Comparison of ENCODE assay signal across 25 cellular contexts in the genomic region with DNA sequence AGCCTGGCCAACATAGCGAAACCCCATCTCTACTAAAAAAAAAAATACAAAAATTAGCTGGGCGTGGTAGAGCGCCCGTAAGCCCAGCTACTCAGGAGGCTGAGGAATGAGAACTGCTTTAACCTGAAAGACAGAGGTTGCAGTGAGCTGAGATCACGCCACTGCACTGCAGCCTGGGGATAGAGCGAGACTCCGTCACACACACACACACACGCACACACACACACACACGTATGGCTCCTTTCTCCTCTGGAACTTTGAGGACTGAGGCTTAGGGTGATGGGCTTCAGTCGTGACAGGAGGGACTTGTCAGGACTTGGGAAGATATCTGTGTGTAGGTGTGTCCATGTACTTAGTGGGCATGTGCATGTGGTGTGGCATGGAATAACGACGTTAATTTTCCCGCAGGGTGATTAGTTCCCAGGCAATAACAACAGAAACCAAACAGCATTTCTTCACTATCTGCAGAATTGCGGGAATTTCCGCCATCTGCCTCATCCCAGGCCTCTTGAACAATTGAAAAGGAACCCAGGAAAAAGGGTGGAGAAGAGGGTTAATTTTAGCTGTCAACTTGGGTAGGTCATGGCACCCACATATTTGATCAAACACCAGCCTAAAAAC. TPM values are rescaled to one million over a fixed set of nuclear protein-coding genes. Genes with fewer than 3 reads are reported as not detected.
DNase-seq lines count a peak whose midpoint lies in the region; FAIRE-seq and TF ChIP-seq lines count a peak whose summit lies in the region.
"Had no signal": no experiment of that assay in that cellular context is flagged by ENCODE, and none has a peak within 500 bp of the region (broad histone marks: within the 10 kb centered on the region; RNA-seq: fewer than 3 reads in every experiment).

No MANE protein-coding gene starts in this region.

- no peaks in the 10 kb centered on the region for H3K79me1 ChIP-seq in trophoblast cell (ENCODE audit: low read length)

- no peak overlapping the region for H3K23ac ChIP-seq in trophoblast cell (ENCODE audit: low read length)

- H3K36me3 Mint-ChIP-seq in activated T-helper 1 cell treated with anti-CD3 and anti-CD28 coated beads, Interleukin-12 subunit alpha, Interleukin-12 subunit beta, Interleukin-2, Interleukin-4 antibody, amounts not matched to agents 30 ng/mL and 10 ng/mL and 1 ng/mL, durations not matched to agents 14 hours and 24 hours and 36 hours (ENCODE audit: low read depth) = no peaks in the 10 kb centered on the region
- H3K36me3 Mint-ChIP-seq: CD8-positive, alpha-beta memory T cell; IgD-negative memory B cell had no signal

- H4K12ac ChIP-seq in trophoblast cell (ENCODE audit: low read depth, low read length) = no peak overlapping the region

- no peaks in the 10 kb centered on the region for H3K4me1 Mint-ChIP-seq in activated T-helper 1 cell treated with anti-CD3 and anti-CD28 coated beads, Interleukin-12 subunit alpha, Interleukin-12 subunit beta, Interleukin-2, Interleukin-4 antibody, amounts not matched to agents 30 ng/mL and 10 ng/mL and 1 ng/mL, durations not matched to agents 14 hours and 24 hours and 36 hours (ENCODE audit: low read depth)
- H3K4me1 Mint-ChIP-seq: CD8-positive, alpha-beta memory T cell; IgD-negative memory B cell had no signal

- H2AFZ ChIP-seq in trophoblast cell (ENCODE audit: insufficient read depth, low read length, poor library complexity) = no peak overlapping the region

- no peak overlapping the region for H3K4me2 ChIP-seq in trophoblast cell (ENCODE audit: low read length)

- H2BK120ac ChIP-seq in trophoblast cell (ENCODE audit: insufficient read depth, low read length, poor library complexity) = no peak overlapping the region

- no peak overlapping the region for H3K4me3 Mint-ChIP-seq in activated T-helper 1 cell treated with anti-CD3 and anti-CD28 coated beads, Interleukin-12 subunit alpha, Interleukin-12 subunit beta, Interleukin-2, Interleukin-4 antibody, amounts not matched to agents 30 ng/mL and 10 ng/mL and 1 ng/mL, durations not matched to agents 14 hours and 24 hours and 36 hours
- H3K4me3 Mint-ChIP-seq: CD8-positive, alpha-beta memory T cell; H9; IgD-negative memory B cell had no signal

- 87 to 94% (median 91%) methylated on average over 14 to 15 of the region's 15 CpGs for WGBS in adrenal gland, 4 donors
- WGBS in trophoblast cell (ENCODE audit: extremely low coverage, insufficient coverage, insufficient read length) = no CpG with 5 or more reads among the region's 15 CpGs

- no peak overlapping the region for H2BK12ac ChIP-seq in trophoblast cell (ENCODE audit: low read length)

- no peak overlapping the region for H3K9ac ChIP-seq in trophoblast cell (ENCODE audit: low read length)

- H3K4me3 ChIP-seq in adrenal gland (no peak overlapping the region), trophoblast cell (ENCODE audit: low read depth, low read length) (peak overlapping the region; percentile 51)
- H3K4me3 ChIP-seq: MG63 had no signal

- H3K27ac ChIP-seq in adrenal gland = peak overlapping the region in 3 of 5 donors; percentile 8 to 71 (median 22)
- H3K27ac ChIP-seq in trophoblast cell (ENCODE audit: low read depth, low read length) = peak overlapping the region; percentile 20
- H3K27ac ChIP-seq: HL-60, RWPE1 had no signal

- no peak overlapping the region for H3K14ac ChIP-seq in trophoblast cell (ENCODE audit: low read length)

- no peak overlapping the region for H4K91ac ChIP-seq in trophoblast cell (ENCODE audit: low read depth, low read length)

- no peaks in the 10 kb centered on the region for H3K9me3 Mint-ChIP-seq in activated T-helper 1 cell treated with anti-CD3 and anti-CD28 coated beads, Interleukin-12 subunit alpha, Interleukin-12 subunit beta, Interleukin-2, Interleukin-4 antibody, amounts not matched to agents 30 ng/mL and 10 ng/mL and 1 ng/mL, durations not matched to agents 14 hours and 24 hours and 36 hours
- H3K9me3 Mint-ChIP-seq: CD8-positive, alpha-beta memory T cell; H9; IgD-negative memory B cell had no signal

- no peak overlapping the region for H4K8ac ChIP-seq in trophoblast cell (ENCODE audit: low read depth, low read length)

- no peak for DNase-seq in adrenal gland
- DNase-seq in islet precursor cell = peak; percentile 59
- peak; percentile 77 to 93 for DNase-seq in trophoblast cell
- DNase-seq in NCI-H2107 (lab: John Stamatoyannopoulos, UW) = no peak
- DNase-seq in activated T-helper 1 cell treated with anti-CD3 and anti-CD28 coated beads, Interleukin-12 subunit alpha, Interleukin-12 subunit beta, Interleukin-2, Interleukin-4 antibody, amounts not matched to agents 30 ng/mL and 10 ng/mL and 1 ng/mL, durations not matched to agents 14 hours and 24 hours and 36 hours (ENCODE audit: low spot score) = no peak
- DNase-seq in GM12892 (ENCODE audit: insufficient read length) = no peak
- DNase-seq in DMS53 treated with DMSO at 0.1 percent for 48 hours (lab: John Stamatoyannopoulos, UW; ENCODE audit: unreplicated experiment) = no peak
- DNase-seq: ACHN; C1 segment of cervical spinal cord; CD8-positive, alpha-beta memory T cell; DMS79 treated with DMSO at 0.1 percent for 48 hours; H9; Kasumi-1; MG63; NCI-H1092; NCI-H1436 treated with DMSO at 0.1 percent for 48 hours; NCI-H2029; NCI-H2171; NCI-H526; PC-3; SIG-M5 had no signal

- peaks cover 0 to 19% of the 10 kb centered on the region in 2 donors for H3K4me1 ChIP-seq in adrenal gland (replicated peaks in 1 of 2)
- H3K4me1 ChIP-seq in trophoblast cell (ENCODE audit: control insufficient read depth in 1 of 2, insufficient read depth in 2 of 2, low read length in 2 of 2) = peaks cover 2 to 4% of the 10 kb centered on the region in 2 experiments

- TF ChIP-seq CTCF in adrenal gland (IDR thresholded peaks at IDR 0.05) = no peak

- H3K4ac ChIP-seq in trophoblast cell (ENCODE audit: low read depth, low read length) = no peak overlapping the region

- H3K79me2 ChIP-seq in trophoblast cell (ENCODE audit: control insufficient read depth, insufficient read depth, low read length, poor library complexity) = no peaks in the 10 kb centered on the region

- no peak overlapping the region for H2AK5ac ChIP-seq in trophoblast cell (ENCODE audit: low read length)

- H3K27me3 ChIP-seq in adrenal gland (no peaks in the 10 kb centered on the region), trophoblast cell (ENCODE audit: insufficient read depth, low read length) (no peaks in the 10 kb centered on the region)
- H3K27me3 ChIP-seq: MG63 had no signal

- H3K9me3 ChIP-seq in adrenal gland (replicated peaks in 1 of 3) = no peaks in the 10 kb centered on the region
- no peaks in the 10 kb centered on the region for H3K9me3 ChIP-seq in trophoblast cell (ENCODE audit: insufficient read depth, low read depth, low read length)
- H3K9me3 ChIP-seq: MG63 had no signal

- no peak overlapping the region for H3K27ac Mint-ChIP-seq in activated T-helper 1 cell treated with anti-CD3 and anti-CD28 coated beads, Interleukin-12 subunit alpha, Interleukin-12 subunit beta, Interleukin-2, Interleukin-4 antibody, amounts not matched to agents 30 ng/mL and 10 ng/mL and 1 ng/mL, durations not matched to agents 14 hours and 24 hours and 36 hours
- H3K27ac Mint-ChIP-seq: IgD-negative memory B cell had no signal

- H3K18ac ChIP-seq in trophoblast cell (ENCODE audit: low read length) = no peak overlapping the region

- no peak overlapping the region for H2BK5ac ChIP-seq in trophoblast cell (ENCODE audit: low read depth, low read length, poor library complexity)

- FAIRE-seq in GM12892 (lab: Jason Lieb, UNC) = no peak
- FAIRE-seq: D721Med had no signal

- H3K36me3 ChIP-seq in adrenal gland (replicated peaks in 1 of 2) (no peaks in the 10 kb centered on the region), trophoblast cell (ENCODE audit: control insufficient read depth in 1 of 2, insufficient read depth in 2 of 2, low read length in 2 of 2) (no peaks in the 10 kb centered on the region)
- H3K36me3 ChIP-seq: MG63 had no signal

- peaks cover 11% of the 10 kb centered on the region for H3K27me3 Mint-ChIP-seq in activated T-helper 1 cell treated with anti-CD3 and anti-CD28 coated beads, Interleukin-12 subunit alpha, Interleukin-12 subunit beta, Interleukin-2, Interleukin-4 antibody, amounts not matched to agents 30 ng/mL and 10 ng/mL and 1 ng/mL, durations not matched to agents 14 hours and 24 hours and 36 hours (ENCODE audit: insufficient read depth)

- no peak for TF ChIP-seq POLR2A in adrenal gland (IDR thresholded peaks at IDR 0.05)
- TF ChIP-seq POLR2A in GM12892 (IDR thresholded peaks at IDR 0.05; ENCODE audit: low read depth, low read length) = no peak

- intact Hi-C loops in adrenal gland (cut with DNase I) = no loop called here
- intact Hi-C loops in activated T-helper 1 cell treated with anti-CD3 and anti-CD28 coated beads, Interleukin-12 subunit alpha, Interleukin-12 subunit beta, Interleukin-2, Interleukin-4 antibody, amounts not matched to agents 30 ng/mL and 10 ng/mL and 1 ng/mL, durations not matched to agents 14 hours and 24 hours and 36 hours (cut with micrococcal nuclease) = no loop called here

RNA-seq across cellular contexts. Expression of a gene that starts 47.7 kb away (rescaled TPM):
- total RNA-seq in adrenal gland = 100 to 1,000 TPM in 2 of 8 donors, 10 to 100 TPM in 6; 39.4 to 157 (median 59.8) TPM
- polyA plus RNA-seq in adrenal gland = 10 to 100 TPM; 27.0 to 57.6 (median 27.1) TPM
- 22.0 and 22.3 TPM in 2 replicates for polyA plus RNA-seq in trophoblast cell (2013)
- total RNA-seq in activated T-helper 1 cell treated with anti-CD3 and anti-CD28 coated beads, Interleukin-12 subunit alpha, Interleukin-12 subunit beta, Interleukin-2, Interleukin-4 antibody, amounts not matched to agents 30 ng/mL and 10 ng/mL and 1 ng/mL, durations not matched to agents 14 hours and 24 hours and 36 hours = 23.9 and 24.2 TPM in 2 replicates
- polyA plus RNA-seq in GM12892 (2012; ENCODE audit: missing spikeins) = 19.4 TPM

RNA-seq across cellular contexts. Expression of a gene that starts 47.8 kb away (rescaled TPM):
- total RNA-seq in adrenal gland = 100 to 1,000 TPM in 1 of 8 donors, 10 to 100 TPM in 7; 34.9 to 116 (median 50.8) TPM
- polyA plus RNA-seq in adrenal gland = 10 to 100 TPM; 20.5 to 43.4 (median 21.7) TPM
- polyA plus RNA-seq in trophoblast cell (2013) = 18.3 and 19.9 TPM in 2 replicates
- total RNA-seq in activated T-helper 1 cell treated with anti-CD3 and anti-CD28 coated beads, Interleukin-12 subunit alpha, Interleukin-12 subunit beta, Interleukin-2, Interleukin-4 antibody, amounts not matched to agents 30 ng/mL and 10 ng/mL and 1 ng/mL, durations not matched to agents 14 hours and 24 hours and 36 hours = 23.0 and 33.7 TPM in 2 replicates
- 20.8 TPM for polyA plus RNA-seq in GM12892 (2012; ENCODE audit: missing spikeins)

Comparison
In these comparisons a context has a peak if more than half of its experiments do, and no peak if none do; other contexts are left out.
1. DNase-seq: peak in islet precursor cell (single experiment) and trophoblast cell (2 of 2); none in adrenal gland (0 of 7), NCI-H2107 (single experiment), activated T-helper 1 cell treated with anti-CD3 and anti-CD28 coated beads, Interleukin-12 subunit alpha, Interleukin-12 subunit beta, Interleukin-2, Interleukin-4 antibody, amounts not matched to agents 30 ng/mL and 10 ng/mL and 1 ng/mL, durations not matched to agents 14 hours and 24 hours and 36 hours (single experiment), GM12892 (single experiment) and DMS53 treated with DMSO at 0.1 percent for 48 hours (single experiment).